Comparison of ENCODE assay signal across 1 cellular context in the genomic region with DNA sequence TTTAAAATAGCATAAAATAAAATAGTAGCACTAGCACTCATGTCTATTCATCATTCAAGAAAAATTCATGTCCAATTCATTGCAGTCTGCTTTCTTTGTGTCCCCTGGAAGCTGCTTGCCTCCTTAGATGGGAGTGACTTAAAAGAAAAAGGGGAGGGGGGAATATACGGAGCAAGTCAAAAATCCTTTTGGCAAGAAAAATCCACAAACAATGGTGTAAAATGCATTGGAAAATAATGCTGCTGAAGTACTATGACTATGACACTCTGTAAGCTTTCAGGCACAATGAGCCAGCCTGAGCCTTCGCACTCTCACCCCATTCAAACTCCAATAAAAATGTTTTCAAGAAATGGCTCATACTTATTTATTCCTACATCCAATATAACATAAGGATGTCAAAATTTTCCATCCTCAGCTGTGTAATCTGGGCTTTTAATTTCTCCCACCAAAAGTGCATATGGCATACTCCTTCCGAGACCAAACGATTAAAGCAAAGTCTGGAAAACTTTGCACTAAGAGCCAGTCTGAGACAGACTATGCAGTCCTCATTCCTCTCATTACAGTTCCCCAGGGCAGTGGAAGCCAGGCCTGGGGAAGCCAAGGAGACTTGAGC.
TF ChIP-seq lines count a peak whose summit lies in the region.

No MANE protein-coding gene starts in this region.

TF ChIP-seq in endothelial cell of umbilical vein, 7 proteins besides CTCF, POLR2A, EP300 and RAD21 (continued from another document):
- TF ChIP-seq EZH2 (IDR thresholded peaks at IDR 0.05; ENCODE audit: borderline replicate concordance, low read depth, low read length, severe bottlenecking) (no peak), GATA2 (IDR thresholded peaks at IDR 0.05; ENCODE audit: insufficient read depth, insufficient read length, low read depth, low read length) (no peak), JUN (IDR thresholded peaks at IDR 0.05; ENCODE audit: borderline replicate concordance, insufficient read depth, insufficient read length, low read depth) (no peak), MYC (IDR thresholded peaks at IDR 0.05; ENCODE audit: low read depth, low read length) (no peak), POLR2AphosphoS5 (IDR thresholded peaks at IDR 0.05; ENCODE audit: insufficient read depth, low read depth, low read length) (no peak)
- TF ChIP-seq, protein P1, sequence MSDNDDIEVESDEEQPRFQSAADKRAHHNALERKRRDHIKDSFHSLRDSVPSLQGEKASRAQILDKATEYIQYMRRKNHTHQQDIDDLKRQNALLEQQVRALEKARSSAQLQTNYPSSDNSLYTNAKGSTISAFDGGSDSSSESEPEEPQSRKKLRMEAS (IDR thresholded peaks at IDR 0.05; ENCODE audit: insufficient read depth, insufficient read length): no peak
